Comparison of ENCODE assay signal across 31 cellular contexts in genomic region chr10:99756158-99756557, GRCh38.
"Had no signal": no experiment of that assay in that cellular context is flagged by ENCODE, and none has a peak within 500 bp of the region (broad histone marks: within the 10 kb centered on the region; RNA-seq: fewer than 3 reads in every experiment).

No MANE protein-coding gene starts in this region.

- H3K4me3 ChIP-seq: body of pancreas, breast epithelium had no signal

- DNase-seq: activated B cell treated with CpG ODN at 0.5 μM for 24 hours; activated CD4-positive, alpha-beta memory T cell treated with anti-CD3 and anti-CD28 coated beads for 36 hours; activated CD4-positive, alpha-beta T cell treated with anti-CD3 and anti-CD28 coated beads for 4 hours; activated CD4-positive, alpha-beta T cell treated with anti-CD3 and anti-CD28 coated beads, Interleukin-2, amount 10 ng/mL, durations not matched to agents 24 days and 14 days; activated CD4-positive, alpha-beta T cell treated with anti-CD3 and anti-CD28 coated beads, Interleukin-2, amount 50 U/mL, for 1 hour; activated CD4-positive, alpha-beta T cell treated with anti-CD3 and anti-CD28 coated beads, Interleukin-2, amount 50 U/mL, for 4 hours; activated CD4-positive, CD25-positive, alpha-beta regulatory T cell treated with anti-CD3 and anti-CD28 coated beads, Interleukin-2, amount 50 U/mL, for 72 hours; activated CD8-positive, alpha-beta memory T cell treated with anti-CD3 and anti-CD28 coated beads, Interleukin-2, amount 50 U/mL, for 4 hours; activated CD8-positive, alpha-beta T cell treated with anti-CD3 and anti-CD28 coated beads for 36 hours; activated effector memory CD4-positive, alpha-beta T cell treated with anti-CD3 and anti-CD28 coated beads, Interleukin-2, amount 50 U/mL, for 16 hours; activated gamma-delta T cell treated with Interleukin-2 at 50 U/mL for 16 hours; activated naive CD4-positive, alpha-beta T cell; activated naive CD4-positive, alpha-beta T cell treated with anti-CD3 and anti-CD28 coated beads for 36 hours; activated naive CD4-positive, alpha-beta T cell treated with anti-CD3 and anti-CD28 coated beads, Interleukin-2, amount 50 U/mL, for 16 hours; activated naive CD8-positive, alpha-beta T cell treated with anti-CD3 and anti-CD28 coated beads for 36 hours; activated T-cell treated with anti-CD3 and anti-CD28 coated beads for 4 hours; activated T-cell treated with anti-CD3 and anti-CD28 coated beads, Interleukin-2, amount 50 U/mL, for 1 hour; activated T-cell treated with anti-CD3 and anti-CD28 coated beads, Interleukin-2, amount 50 U/mL, for 4 hours; activated T-cell treated with anti-CD3 and anti-CD28 coated beads, Interleukin-2, amount 50 U/mL, for 72 hours; aorta; body of pancreas; brain microvascular endothelial cell; central memory CD4-positive, alpha-beta T cell; T-helper 2 cell; T-helper 9 cell had no signal

- H3K9me3 ChIP-seq: body of pancreas, breast epithelium had no signal

- ATAC-seq: activated CD8-positive, alpha-beta T cell treated with anti-CD3 and anti-CD28 coated beads for 36 hours; activated naive CD4-positive, alpha-beta T cell treated with anti-CD3 and anti-CD28 coated beads, Interleukin-2, amount 50 U/mL, for 72 hours; activated T-cell treated with anti-CD3 and anti-CD28 coated beads, Interleukin-2, amount 50 U/mL, for 4 hours; activated T-cell treated with anti-CD3 and anti-CD28 coated beads, Interleukin-2, amount 50 U/mL, for 72 hours; activated T-helper 17 cell treated with anti-CD3 and anti-CD28 coated beads, Interleukin-2, amount 50 U/mL, for 72 hours; body of pancreas had no signal

- H3K27ac ChIP-seq: body of pancreas, brain microvascular endothelial cell, breast epithelium, VCaP had no signal

- FAIRE-seq: astrocyte, TTC549 had no signal

- H3K27me3 ChIP-seq: body of pancreas, brain microvascular endothelial cell, breast epithelium had no signal

- H3K4me1 ChIP-seq: body of pancreas, breast epithelium had no signal
